18 cellular contexts compared by ENCODE assay signal in the genomic region with DNA sequence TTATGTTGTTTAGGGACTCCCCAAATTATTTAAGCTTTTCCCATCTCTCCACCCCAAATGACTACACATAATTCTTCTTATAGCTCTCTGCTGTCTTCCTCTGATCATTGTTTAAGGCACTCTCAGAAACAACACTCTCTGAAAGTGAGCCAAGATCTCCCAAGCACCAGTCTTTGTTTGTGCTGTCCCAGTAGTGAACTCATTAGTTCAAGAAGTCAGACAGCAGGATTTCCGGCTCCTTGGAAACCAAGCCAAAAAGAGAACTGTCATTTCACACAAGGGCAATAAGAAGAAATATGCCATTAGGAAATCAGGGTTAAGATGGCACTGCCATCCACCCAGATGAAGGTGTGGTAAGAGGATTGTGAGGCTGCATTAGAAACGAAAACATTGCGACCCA.
DNase-seq lines count a peak whose midpoint lies in the region; ATAC-seq and TF ChIP-seq lines count a peak whose summit lies in the region.
"Had no signal": no experiment of that assay in that cellular context is flagged by ENCODE, and none has a peak within 500 bp of the region (broad histone marks: within the 10 kb centered on the region; RNA-seq: fewer than 3 reads in every experiment).

No MANE protein-coding gene starts in this region.

- DNase-seq in M059J (ENCODE audit: low read depth) (peak; percentile 35), astrocyte of the cerebellum (ENCODE audit: low read depth) (peak; percentile 32), left ventricle myocardium superior (no peak), renal cortical epithelial cell (ENCODE audit: low read depth) (peak; percentile 64), spleen (no peak)
- no peak for DNase-seq in activated naive CD4-positive, alpha-beta T cell (lab: John Stamatoyannopoulos, UW)
- no peak for DNase-seq in activated naive CD4-positive, alpha-beta T cell treated with anti-CD3 and anti-CD28 coated beads, Interleukin-2, amount 50 U/mL, for 72 hours (ENCODE audit: low spot score in 2 of 2)
- DNase-seq: activated CD4-positive, alpha-beta T cell treated with anti-CD3 and anti-CD28 coated beads for 1 hour; activated naive CD8-positive, alpha-beta T cell treated with anti-CD3 and anti-CD28 coated beads for 36 hours; AML-193; DMS153; erythroblast; NCI-H187; NCI-H524 treated with DMSO at 0.1 percent for 48 hours; RPMI8226; stimulated activated naive CD4-positive, alpha-beta T cell; T-helper 2 cell had no signal

- in situ Hi-C loops in astrocyte of the cerebellum (cut with HindIII; ENCODE audit: low sequenced_read_pairs): no loop called here

- intact Hi-C loops in left ventricle myocardium superior (cut with micrococcal nuclease) (no loop called here), spleen (cut with DNase I; ENCODE audit: low total_unique reads) (no loop called here)

- no peak overlapping the region for H3K27ac ChIP-seq in spleen

- peaks cover 0 to 48% (median 21%) of the 10 kb centered on the region in 6 donors for H3K4me1 ChIP-seq in spleen

- WGBS in spleen, 5 donors: 37 to 65% (median 42%) methylated on average over 3 of the region's 3 CpGs

- no peaks in the 10 kb centered on the region for H3K36me3 ChIP-seq in spleen

- peak; percentile 65 for ATAC-seq in left ventricle myocardium superior
- no peak for ATAC-seq in HG03457 (IDR thresholded peaks at IDR 0.05; ENCODE audit: unreplicated experiment)
- ATAC-seq in activated naive CD4-positive, alpha-beta T cell treated with anti-CD3 and anti-CD28 coated beads, Interleukin-2, amount 50 U/mL, for 72 hours: no peak

- H3K9me3 ChIP-seq in spleen: no peaks in the 10 kb centered on the region

- no peaks in the 10 kb centered on the region for H3K9me3 Mint-ChIP-seq in activated naive CD4-positive, alpha-beta T cell treated with anti-CD3 and anti-CD28 coated beads, Interleukin-2, amount 50 U/mL, for 72 hours
- H3K9me3 Mint-ChIP-seq: activated naive CD8-positive, alpha-beta T cell treated with anti-CD3 and anti-CD28 coated beads for 36 hours had no signal

- TF ChIP-seq CTCF in astrocyte of the cerebellum (IDR thresholded peaks at IDR 0.05; ENCODE audit: low read depth, low read length, missing control alignments) (no peak), spleen (IDR thresholded peaks at IDR 0.05 in 8 of 11, conservative IDR thresholded peaks at IDR 0.05 in 3 of 11) (no peak)

- H3K4me3 ChIP-seq in astrocyte of the cerebellum (ENCODE audit: low read depth, low read length) (no peak overlapping the region), spleen (no peak overlapping the region)

- H3K27ac Mint-ChIP-seq in activated naive CD4-positive, alpha-beta T cell treated with anti-CD3 and anti-CD28 coated beads, Interleukin-2, amount 50 U/mL, for 72 hours: no peak overlapping the region
- H3K27ac Mint-ChIP-seq: activated naive CD8-positive, alpha-beta T cell treated with anti-CD3 and anti-CD28 coated beads for 36 hours had no signal

- no peaks in the 10 kb centered on the region for H3K36me3 Mint-ChIP-seq in activated naive CD4-positive, alpha-beta T cell treated with anti-CD3 and anti-CD28 coated beads, Interleukin-2, amount 50 U/mL, for 72 hours
- H3K36me3 Mint-ChIP-seq: activated naive CD8-positive, alpha-beta T cell treated with anti-CD3 and anti-CD28 coated beads for 36 hours had no signal

- H3K27me3 ChIP-seq in spleen (replicated peaks in 1 of 7): no peaks in the 10 kb centered on the region

- no peak for TF ChIP-seq POLR2A in spleen (IDR thresholded peaks at IDR 0.05)

Comparison
In these comparisons a context has a peak if more than half of its experiments do, and no peak if none do; other contexts are left out.
1. DNase-seq: peak in M059J (single experiment), astrocyte of the cerebellum (single experiment) and renal cortical epithelial cell (single experiment); none in left ventricle myocardium superior (single experiment), activated naive CD4-positive, alpha-beta T cell (0 of 4), activated naive CD4-positive, alpha-beta T cell treated with anti-CD3 and anti-CD28 coated beads, Interleukin-2, amount 50 U/mL, for 72 hours (0 of 2) and spleen (single experiment).